In the genomic region with DNA sequence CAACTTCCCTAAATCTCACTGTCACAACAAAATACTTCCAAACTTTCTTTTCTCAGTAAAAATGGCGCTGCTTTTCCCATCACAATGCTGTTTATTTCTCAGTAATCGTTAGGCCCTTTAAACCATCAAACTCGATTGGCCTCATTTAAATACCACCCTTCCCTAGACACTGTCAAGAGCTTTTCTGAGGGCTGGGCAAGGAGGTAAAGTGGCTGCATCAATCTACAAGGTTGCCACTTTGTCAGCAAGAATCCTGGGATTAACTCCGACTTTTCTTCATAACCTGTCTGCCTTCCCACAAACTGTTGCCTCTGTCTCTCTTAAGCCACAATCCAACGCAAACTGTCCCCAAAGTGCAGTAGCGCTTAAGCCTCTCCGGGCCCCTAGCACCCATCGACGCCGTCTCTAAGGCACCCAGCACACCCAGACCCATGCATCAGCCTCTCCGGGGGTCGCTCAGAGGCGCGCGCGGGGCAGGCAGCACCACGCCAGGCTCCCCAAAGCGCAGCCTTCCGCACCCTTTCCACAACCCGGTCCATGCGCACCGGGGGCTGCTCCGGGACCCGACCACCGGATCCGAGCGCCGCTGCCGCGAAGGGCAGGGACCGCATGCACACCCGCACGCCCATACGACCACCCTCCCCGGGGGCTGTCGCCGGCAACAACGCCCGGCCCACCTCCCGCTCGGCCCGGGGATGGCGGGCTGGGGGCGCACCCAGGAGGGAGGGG, we compare ENCODE assay signal across 1 cellular context.
TF ChIP-seq lines count a peak whose summit lies in the region.

No MANE protein-coding gene starts in this region.

TF ChIP-seq in K562, 482 proteins besides CTCF, POLR2A, EP300 and RAD21 (continues in another document):
- TF ChIP-seq TCFL5 (CRISPR knock-in tag; conservative IDR thresholded peaks at IDR 0.05): no peak
- TF ChIP-seq ZNF165 (CRISPR knock-in tag; IDR thresholded peaks at IDR 0.05; ENCODE audit: borderline replicate concordance): no peak
- no peak for TF ChIP-seq NCOR1 (IDR thresholded peaks at IDR 0.05)
- no peak for TF ChIP-seq POLR2AphosphoS5 (IDR thresholded peaks at IDR 0.05; ENCODE audit: control insufficient read depth, insufficient read depth, low read depth, low read length)
- peak; percentile 81 for TF ChIP-seq RBBP5 (IDR thresholded peaks at IDR 0.05; ENCODE audit: borderline replicate concordance, insufficient read depth, low read length, poor library complexity, severe bottlenecking)
- TF ChIP-seq GTF2A2 (tag; IDR thresholded peaks at IDR 0.05): no peak
- no peak for TF ChIP-seq ZNF347 (CRISPR knock-in tag; IDR thresholded peaks at IDR 0.05; ENCODE audit: low read depth)
- TF ChIP-seq, protein P1, sequence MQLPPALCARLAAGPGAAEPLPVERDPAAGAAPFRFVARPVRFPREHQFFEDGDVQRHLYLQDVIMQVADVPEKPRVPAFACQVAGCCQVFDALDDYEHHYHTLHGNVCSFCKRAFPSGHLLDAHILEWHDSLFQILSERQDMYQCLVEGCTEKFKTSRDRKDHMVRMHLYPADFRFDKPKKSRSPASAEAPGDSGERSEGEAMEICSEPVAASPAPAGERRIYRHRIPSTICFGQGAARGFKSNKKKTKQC (CRISPR knock-in tag; IDR thresholded peaks at IDR 0.05): 0 out of 2 replicates have a peak, but pooled peaks have one; percentile 34
- TF ChIP-seq ZNF57 (CRISPR knock-in tag; IDR thresholded peaks at IDR 0.05): no peak
- no peak for TF ChIP-seq CHCHD3 (CRISPR knock-in tag; IDR thresholded peaks at IDR 0.05)
- no peak for TF ChIP-seq HNRNPL (IDR thresholded peaks at IDR 0.05; ENCODE audit: low read depth, low read length)
- TF ChIP-seq ZBTB40 (IDR thresholded peaks at IDR 0.05): no peak
- no peak for TF ChIP-seq ZBTB40 (CRISPR knock-in tag; IDR thresholded peaks at IDR 0.05)
- no peak for TF ChIP-seq HOXB6 (CRISPR knock-in tag; IDR thresholded peaks at IDR 0.05; ENCODE audit: borderline replicate concordance)
- no peak for TF ChIP-seq KHSRP (IDR thresholded peaks at IDR 0.05)
- no peak for TF ChIP-seq NR2C2 (CRISPR knock-in tag; IDR thresholded peaks at IDR 0.05)
- no peak; the same call in 1 of the 2 replicates for TF ChIP-seq NR2C2 (tag; IDR thresholded peaks at IDR 0.05)
- no peak for TF ChIP-seq EZH2 (IDR thresholded peaks at IDR 0.05; ENCODE audit: borderline replicate concordance, low read depth, low read length)
- TF ChIP-seq, protein P2, sequence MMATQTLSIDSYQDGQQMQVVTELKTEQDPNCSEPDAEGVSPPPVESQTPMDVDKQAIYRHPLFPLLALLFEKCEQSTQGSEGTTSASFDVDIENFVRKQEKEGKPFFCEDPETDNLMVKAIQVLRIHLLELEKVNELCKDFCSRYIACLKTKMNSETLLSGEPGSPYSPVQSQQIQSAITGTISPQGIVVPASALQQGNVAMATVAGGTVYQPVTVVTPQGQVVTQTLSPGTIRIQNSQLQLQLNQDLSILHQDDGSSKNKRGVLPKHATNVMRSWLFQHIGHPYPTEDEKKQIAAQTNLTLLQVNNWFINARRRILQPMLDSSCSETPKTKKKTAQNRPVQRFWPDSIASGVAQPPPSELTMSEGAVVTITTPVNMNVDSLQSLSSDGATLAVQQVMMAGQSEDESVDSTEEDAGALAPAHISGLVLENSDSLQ (IDR thresholded peaks at IDR 0.05): no peak
- no peak for TF ChIP-seq ZSCAN32 (CRISPR knock-in tag; IDR thresholded peaks at IDR 0.05)
- peak in 1 of 2 experiments; percentile 73; a peak in 2 of 4 replicates for TF ChIP-seq SIN3A (IDR thresholded peaks at IDR 0.05; ENCODE audit: borderline replicate concordance in 2 of 2, control insufficient read depth in 1 of 2, low read depth in 2 of 2, low read length in 2 of 2)
- TF ChIP-seq, protein P3, sequence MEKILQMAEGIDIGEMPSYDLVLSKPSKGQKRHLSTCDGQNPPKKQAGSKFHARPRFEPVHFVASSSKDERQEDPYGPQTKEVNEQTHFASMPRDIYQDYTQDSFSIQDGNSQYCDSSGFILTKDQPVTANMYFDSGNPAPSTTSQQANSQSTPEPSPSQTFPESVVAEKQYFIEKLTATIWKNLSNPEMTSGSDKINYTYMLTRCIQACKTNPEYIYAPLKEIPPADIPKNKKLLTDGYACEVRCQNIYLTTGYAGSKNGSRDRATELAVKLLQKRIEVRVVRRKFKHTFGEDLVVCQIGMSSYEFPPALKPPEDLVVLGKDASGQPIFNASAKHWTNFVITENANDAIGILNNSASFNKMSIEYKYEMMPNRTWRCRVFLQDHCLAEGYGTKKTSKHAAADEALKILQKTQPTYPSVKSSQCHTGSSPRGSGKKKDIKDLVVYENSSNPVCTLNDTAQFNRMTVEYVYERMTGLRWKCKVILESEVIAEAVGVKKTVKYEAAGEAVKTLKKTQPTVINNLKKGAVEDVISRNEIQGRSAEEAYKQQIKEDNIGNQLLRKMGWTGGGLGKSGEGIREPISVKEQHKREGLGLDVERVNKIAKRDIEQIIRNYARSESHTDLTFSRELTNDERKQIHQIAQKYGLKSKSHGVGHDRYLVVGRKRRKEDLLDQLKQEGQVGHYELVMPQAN (IDR thresholded peaks at IDR 0.05; ENCODE audit: borderline replicate concordance): 0 out of 2 replicates have a peak, but pooled peaks have one; percentile 44
- 0 out of 2 replicates have a peak, but pooled peaks have one; percentile 31 for TF ChIP-seq GABPB1 (CRISPR knock-in tag; IDR thresholded peaks at IDR 0.05)
- TF ChIP-seq, protein P4, sequence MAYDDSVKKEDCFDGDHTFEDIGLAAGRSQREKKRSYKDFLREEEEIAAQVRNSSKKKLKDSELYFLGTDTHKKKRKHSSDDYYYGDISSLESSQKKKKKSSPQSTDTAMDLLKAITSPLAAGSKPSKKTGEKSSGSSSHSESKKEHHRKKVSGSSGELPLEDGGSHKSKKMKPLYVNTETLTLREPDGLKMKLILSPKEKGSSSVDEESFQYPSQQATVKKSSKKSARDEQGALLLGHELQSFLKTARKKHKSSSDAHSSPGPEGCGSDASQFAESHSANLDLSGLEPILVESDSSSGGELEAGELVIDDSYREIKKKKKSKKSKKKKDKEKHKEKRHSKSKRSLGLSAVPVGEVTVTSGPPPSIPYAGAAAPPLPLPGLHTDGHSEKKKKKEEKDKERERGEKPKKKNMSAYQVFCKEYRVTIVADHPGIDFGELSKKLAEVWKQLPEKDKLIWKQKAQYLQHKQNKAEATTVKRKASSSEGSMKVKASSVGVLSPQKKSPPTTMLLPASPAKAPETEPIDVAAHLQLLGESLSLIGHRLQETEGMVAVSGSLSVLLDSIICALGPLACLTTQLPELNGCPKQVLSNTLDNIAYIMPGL (CRISPR knock-in tag; IDR thresholded peaks at IDR 0.05): no peak
- TF ChIP-seq BRD4 (IDR thresholded peaks at IDR 0.05): no peak
- TF ChIP-seq, protein P5, sequence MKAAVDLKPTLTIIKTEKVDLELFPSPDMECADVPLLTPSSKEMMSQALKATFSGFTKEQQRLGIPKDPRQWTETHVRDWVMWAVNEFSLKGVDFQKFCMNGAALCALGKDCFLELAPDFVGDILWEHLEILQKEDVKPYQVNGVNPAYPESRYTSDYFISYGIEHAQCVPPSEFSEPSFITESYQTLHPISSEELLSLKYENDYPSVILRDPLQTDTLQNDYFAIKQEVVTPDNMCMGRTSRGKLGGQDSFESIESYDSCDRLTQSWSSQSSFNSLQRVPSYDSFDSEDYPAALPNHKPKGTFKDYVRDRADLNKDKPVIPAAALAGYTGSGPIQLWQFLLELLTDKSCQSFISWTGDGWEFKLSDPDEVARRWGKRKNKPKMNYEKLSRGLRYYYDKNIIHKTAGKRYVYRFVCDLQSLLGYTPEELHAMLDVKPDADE (conservative IDR thresholded peaks at IDR 0.05; ENCODE audit: control insufficient read depth, low read depth, low read length): 0 out of 2 replicates have a peak, but pooled peaks have one; percentile 16
- TF ChIP-seq CREM (IDR thresholded peaks at IDR 0.05; ENCODE audit: low read depth): no peak
- peak; percentile 35; the same call in 1 of the 2 replicates for TF ChIP-seq TFAP4 (CRISPR knock-in tag; IDR thresholded peaks at IDR 0.05; ENCODE audit: borderline replicate concordance)
- TF ChIP-seq MTA2 (IDR thresholded peaks at IDR 0.05; ENCODE audit: low read depth): 0 out of 2 replicates have a peak, but pooled peaks have one; percentile 8
- no peak for TF ChIP-seq TEAD1 (CRISPR knock-in tag; IDR thresholded peaks at IDR 0.05)
- no peak for TF ChIP-seq SAFB2 (IDR thresholded peaks at IDR 0.05; ENCODE audit: borderline replicate concordance, low read depth, low read length, severe bottlenecking)
- TF ChIP-seq, protein P6, sequence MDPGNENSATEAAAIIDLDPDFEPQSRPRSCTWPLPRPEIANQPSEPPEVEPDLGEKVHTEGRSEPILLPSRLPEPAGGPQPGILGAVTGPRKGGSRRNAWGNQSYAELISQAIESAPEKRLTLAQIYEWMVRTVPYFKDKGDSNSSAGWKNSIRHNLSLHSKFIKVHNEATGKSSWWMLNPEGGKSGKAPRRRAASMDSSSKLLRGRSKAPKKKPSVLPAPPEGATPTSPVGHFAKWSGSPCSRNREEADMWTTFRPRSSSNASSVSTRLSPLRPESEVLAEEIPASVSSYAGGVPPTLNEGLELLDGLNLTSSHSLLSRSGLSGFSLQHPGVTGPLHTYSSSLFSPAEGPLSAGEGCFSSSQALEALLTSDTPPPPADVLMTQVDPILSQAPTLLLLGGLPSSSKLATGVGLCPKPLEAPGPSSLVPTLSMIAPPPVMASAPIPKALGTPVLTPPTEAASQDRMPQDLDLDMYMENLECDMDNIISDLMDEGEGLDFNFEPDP (CRISPR knock-in tag; IDR thresholded peaks at IDR 0.05): no peak
- no peak for TF ChIP-seq POLR2AphosphoS2 (IDR thresholded peaks at IDR 0.05; ENCODE audit: low read length)
- no peak for TF ChIP-seq YBX1 (IDR thresholded peaks at IDR 0.05)
- TF ChIP-seq, protein P7, sequence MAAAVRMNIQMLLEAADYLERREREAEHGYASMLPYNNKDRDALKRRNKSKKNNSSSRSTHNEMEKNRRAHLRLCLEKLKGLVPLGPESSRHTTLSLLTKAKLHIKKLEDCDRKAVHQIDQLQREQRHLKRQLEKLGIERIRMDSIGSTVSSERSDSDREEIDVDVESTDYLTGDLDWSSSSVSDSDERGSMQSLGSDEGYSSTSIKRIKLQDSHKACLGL (CRISPR knock-in tag; IDR thresholded peaks at IDR 0.05; ENCODE audit: borderline replicate concordance, poor library complexity, severe bottlenecking): no peak
- no peak for TF ChIP-seq ZNF778 (CRISPR knock-in tag; IDR thresholded peaks at IDR 0.05)
- TF ChIP-seq HDAC1 (IDR thresholded peaks at IDR 0.05): peak in 1 of 2 experiments; percentile 50; a peak in 1 of 4 replicates
- no peak for TF ChIP-seq CBFA2T3 (IDR thresholded peaks at IDR 0.05)
- TF ChIP-seq TFAM (CRISPR knock-in tag; conservative IDR thresholded peaks at IDR 0.05): no peak
- TF ChIP-seq ZFP30 (CRISPR knock-in tag; IDR thresholded peaks at IDR 0.05; ENCODE audit: borderline replicate concordance): no peak
